ENCODE assay signal across 24 cellular contexts in genomic region chr13:31060655-31061054, GRCh38.
"Had no signal": no experiment of that assay in that cellular context is flagged by ENCODE, and none has a peak within 500 bp of the region (broad histone marks: within the 10 kb centered on the region; RNA-seq: fewer than 3 reads in every experiment).

No MANE protein-coding gene starts in this region.

- H3K4me1 Mint-ChIP-seq: endodermal cell had no signal

- H3K9me3 Mint-ChIP-seq: effector memory CD8-positive, alpha-beta T cell; endodermal cell had no signal

- H3K27ac Mint-ChIP-seq: dendritic cell treated with granulocyte-macrophage colony-stimulating factor and Interleukin-4, amounts not matched to agents 40 ng/mL and 50 ng/mL, for 4 days; effector memory CD8-positive, alpha-beta T cell; endodermal cell had no signal

- ATAC-seq: effector memory CD8-positive, alpha-beta T cell; esophagus mucosa; foreskin keratinocyte; gastrocnemius medialis; gastroesophageal sphincter; heart left ventricle had no signal

- H3K27me3 ChIP-seq: colonic mucosa, esophagus muscularis mucosa, esophagus squamous epithelium, foreskin keratinocyte had no signal

- H3K4me1 ChIP-seq: colonic mucosa, esophagus muscularis mucosa, esophagus squamous epithelium, foreskin keratinocyte, gastrocnemius medialis, gastroesophageal sphincter had no signal

- H3K27ac ChIP-seq: colonic mucosa, coronary artery, dorsolateral prefrontal cortex, epithelial cell of prostate, esophagus muscularis mucosa, esophagus squamous epithelium, foreskin keratinocyte, gastrocnemius medialis, gastroesophageal sphincter, heart left ventricle had no signal

- H3K4me3 Mint-ChIP-seq: dendritic cell treated with granulocyte-macrophage colony-stimulating factor and Interleukin-4, amounts not matched to agents 40 ng/mL and 50 ng/mL, for 4 days; effector memory CD8-positive, alpha-beta T cell; endodermal cell had no signal

- H3K9me3 ChIP-seq: colonic mucosa, esophagus muscularis mucosa, esophagus squamous epithelium, gastrocnemius medialis had no signal

- DNase-seq: colonic mucosa; cortex of kidney; dermis blood vessel endothelial cell; dorsolateral prefrontal cortex; effector CD4-positive, alpha-beta T cell; effector CD8-positive, alpha-beta T cell; effector memory CD4-positive, alpha-beta T cell; effector memory CD8-positive, alpha-beta T cell; endodermal cell; erythroblast; esophagus squamous epithelium; foreskin fibroblast; foreskin keratinocyte; foreskin melanocyte; gastrocnemius medialis; glutamatergic neuron; head of caudate nucleus; heart left ventricle had no signal

- H3K4me3 ChIP-seq: colonic mucosa, coronary artery, dorsolateral prefrontal cortex, esophagus muscularis mucosa, esophagus squamous epithelium, gastrocnemius medialis, gastroesophageal sphincter, heart left ventricle had no signal

- H3K36me3 ChIP-seq: colonic mucosa, esophagus muscularis mucosa, esophagus squamous epithelium, gastrocnemius medialis, gastroesophageal sphincter, heart left ventricle had no signal
